In the genomic region with DNA sequence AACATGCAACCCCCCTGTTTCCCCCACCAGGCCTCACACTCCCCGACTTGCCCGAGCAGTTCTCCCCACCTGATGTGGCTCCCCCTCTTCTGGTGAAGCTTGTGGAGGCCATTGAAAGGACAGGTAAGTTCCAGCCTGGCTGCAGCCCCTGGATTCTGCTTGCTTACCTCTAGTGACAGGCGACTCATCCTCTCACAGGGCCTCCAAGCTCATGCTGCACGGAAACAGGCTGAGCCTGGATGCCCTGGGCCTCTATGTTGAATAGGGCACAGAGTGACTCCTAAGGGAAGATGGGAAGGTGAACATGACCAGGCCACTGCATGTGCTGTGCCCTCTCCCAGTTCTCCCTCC, we compare ENCODE assay signal across 1 cellular context.
TF ChIP-seq lines count a peak whose summit lies in the region.

No MANE protein-coding gene starts in this region.

TF ChIP-seq in GM23338, 12 proteins besides CTCF, POLR2A, EP300 and RAD21 (continued from another document):
- TF ChIP-seq, protein P1, sequence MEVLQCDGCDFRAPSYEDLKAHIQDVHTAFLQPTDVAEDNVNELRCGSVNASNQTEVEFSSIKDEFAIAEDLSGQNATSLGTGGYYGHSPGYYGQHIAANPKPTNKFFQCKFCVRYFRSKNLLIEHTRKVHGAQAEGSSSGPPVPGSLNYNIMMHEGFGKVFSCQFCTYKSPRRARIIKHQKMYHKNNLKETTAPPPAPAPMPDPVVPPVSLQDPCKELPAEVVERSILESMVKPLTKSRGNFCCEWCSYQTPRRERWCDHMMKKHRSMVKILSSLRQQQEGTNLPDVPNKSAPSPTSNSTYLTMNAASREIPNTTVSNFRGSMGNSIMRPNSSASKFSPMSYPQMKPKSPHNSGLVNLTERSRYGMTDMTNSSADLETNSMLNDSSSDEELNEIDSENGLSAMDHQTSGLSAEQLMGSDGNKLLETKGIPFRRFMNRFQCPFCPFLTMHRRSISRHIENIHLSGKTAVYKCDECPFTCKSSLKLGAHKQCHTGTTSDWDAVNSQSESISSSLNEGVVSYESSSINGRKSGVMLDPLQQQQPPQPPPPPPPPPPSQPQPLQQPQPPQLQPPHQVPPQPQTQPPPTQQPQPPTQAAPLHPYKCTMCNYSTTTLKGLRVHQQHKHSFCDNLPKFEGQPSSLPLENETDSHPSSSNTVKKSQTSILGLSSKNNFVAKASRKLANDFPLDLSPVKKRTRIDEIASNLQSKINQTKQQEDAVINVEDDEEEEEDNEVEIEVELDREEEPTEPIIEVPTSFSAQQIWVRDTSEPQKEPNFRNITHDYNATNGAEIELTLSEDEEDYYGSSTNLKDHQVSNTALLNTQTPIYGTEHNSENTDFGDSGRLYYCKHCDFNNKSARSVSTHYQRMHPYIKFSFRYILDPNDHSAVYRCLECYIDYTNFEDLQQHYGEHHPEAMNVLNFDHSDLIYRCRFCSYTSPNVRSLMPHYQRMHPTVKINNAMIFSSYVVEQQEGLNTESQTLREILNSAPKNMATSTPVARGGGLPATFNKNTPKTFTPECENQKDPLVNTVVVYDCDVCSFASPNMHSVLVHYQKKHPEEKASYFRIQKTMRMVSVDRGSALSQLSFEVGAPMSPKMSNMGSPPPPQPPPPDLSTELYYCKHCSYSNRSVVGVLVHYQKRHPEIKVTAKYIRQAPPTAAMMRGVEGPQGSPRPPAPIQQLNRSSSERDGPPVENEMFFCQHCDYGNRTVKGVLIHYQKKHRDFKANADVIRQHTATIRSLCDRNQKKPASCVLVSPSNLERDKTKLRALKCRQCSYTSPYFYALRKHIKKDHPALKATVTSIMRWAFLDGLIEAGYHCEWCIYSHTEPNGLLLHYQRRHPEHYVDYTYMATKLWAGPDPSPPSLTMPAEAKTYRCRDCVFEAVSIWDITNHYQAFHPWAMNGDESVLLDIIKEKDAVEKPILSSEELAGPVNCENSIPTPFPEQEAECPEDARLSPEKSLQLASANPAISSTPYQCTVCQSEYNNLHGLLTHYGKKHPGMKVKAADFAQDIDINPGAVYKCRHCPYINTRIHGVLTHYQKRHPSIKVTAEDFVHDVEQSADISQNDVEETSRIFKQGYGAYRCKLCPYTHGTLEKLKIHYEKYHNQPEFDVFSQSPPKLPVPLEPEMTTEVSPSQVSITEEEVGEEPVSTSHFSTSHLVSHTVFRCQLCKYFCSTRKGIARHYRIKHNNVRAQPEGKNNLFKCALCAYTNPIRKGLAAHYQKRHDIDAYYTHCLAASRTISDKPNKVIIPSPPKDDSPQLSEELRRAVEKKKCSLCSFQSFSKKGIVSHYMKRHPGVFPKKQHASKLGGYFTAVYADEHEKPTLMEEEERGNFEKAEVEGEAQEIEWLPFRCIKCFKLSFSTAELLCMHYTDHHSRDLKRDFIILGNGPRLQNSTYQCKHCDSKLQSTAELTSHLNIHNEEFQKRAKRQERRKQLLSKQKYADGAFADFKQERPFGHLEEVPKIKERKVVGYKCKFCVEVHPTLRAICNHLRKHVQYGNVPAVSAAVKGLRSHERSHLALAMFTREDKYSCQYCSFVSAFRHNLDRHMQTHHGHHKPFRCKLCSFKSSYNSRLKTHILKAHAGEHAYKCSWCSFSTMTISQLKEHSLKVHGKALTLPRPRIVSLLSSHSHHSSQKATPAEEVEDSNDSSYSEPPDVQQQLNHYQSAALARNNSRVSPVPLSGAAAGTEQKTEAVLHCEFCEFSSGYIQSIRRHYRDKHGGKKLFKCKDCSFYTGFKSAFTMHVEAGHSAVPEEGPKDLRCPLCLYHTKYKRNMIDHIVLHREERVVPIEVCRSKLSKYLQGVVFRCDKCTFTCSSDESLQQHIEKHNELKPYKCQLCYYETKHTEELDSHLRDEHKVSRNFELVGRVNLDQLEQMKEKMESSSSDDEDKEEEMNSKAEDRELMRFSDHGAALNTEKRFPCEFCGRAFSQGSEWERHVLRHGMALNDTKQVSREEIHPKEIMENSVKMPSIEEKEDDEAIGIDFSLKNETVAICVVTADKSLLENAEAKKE (CRISPR knock-in tag; IDR thresholded peaks at IDR 0.05) = no peak
- TF ChIP-seq ZNF331 (CRISPR knock-in tag; IDR thresholded peaks at IDR 0.05; ENCODE audit: low read depth) (no peak), JUNB (IDR thresholded peaks at IDR 0.05; ENCODE audit: unreplicated experiment) (no peak), EZH2 (IDR thresholded peaks at IDR 0.05; ENCODE audit: low read depth, unreplicated experiment) (no peak), ETS1 (IDR thresholded peaks at IDR 0.05) (no peak)
TF ChIP-seq in GM23338: peak in this region for 0.
